ENCODE assay signal across 1 cellular context in genomic region chr17:17812211-17813054, GRCh38.
TF ChIP-seq lines count a peak whose summit lies in the region.

No MANE protein-coding gene starts in this region.

TF ChIP-seq in GM23338, 12 proteins besides CTCF, POLR2A, EP300 and RAD21 (continued from another document):
- TF ChIP-seq ZNF462 (CRISPR knock-in tag; IDR thresholded peaks at IDR 0.05) (no peak), CREB1 (CRISPR knock-in tag; IDR thresholded peaks at IDR 0.05; ENCODE audit: low read depth) (no peak; the same call in 1 of the 2 replicates), ZNF331 (CRISPR knock-in tag; IDR thresholded peaks at IDR 0.05; ENCODE audit: low read depth) (no peak)
TF ChIP-seq in GM23338: peak in this region for 0.
